8 cellular contexts compared by ENCODE assay signal in genomic region chr9:100352201-100352726, GRCh38. TPM values are rescaled to one million over a fixed set of nuclear protein-coding genes. Genes with fewer than 3 reads are reported as not detected.
DNase-seq lines count a peak whose midpoint lies in the region; ATAC-seq and TF ChIP-seq lines count a peak whose summit lies in the region.

No MANE protein-coding gene starts in this region.

- POLR2A ChIA-PET in CD8-positive, alpha-beta T cell (lab: Charles Lee), result interaction anchor here (0.8 to 2.3 kb wide), 5 partner anchors 15 to 533 kb away, joined by 3 to 8 read pairs (median 4); no protein-coding TSS in a partner anchor

- peak overlapping the region; percentile 68 for H3K27ac ChIP-seq in CD8-positive, alpha-beta T cell (ENCODE audit: low read depth, low read length)
- peak overlapping the region; percentile 71 for H3K27ac ChIP-seq in colonic mucosa
- H3K27ac ChIP-seq in right lobe of liver, result peak overlapping the region; percentile 60 to 85 (median 75)

- CTCF ChIA-PET in CD8-positive, alpha-beta T cell (lab: Charles Lee), result interaction anchor here (1.1 to 1.6 kb wide), 4 partner anchors 10 to 85 kb away, joined by 3 to 5 read pairs (median 4); no protein-coding TSS in a partner anchor

- TF ChIP-seq CTCF in CD8-positive, alpha-beta T cell (IDR thresholded peaks at IDR 0.05), result no peak
- TF ChIP-seq CTCF in WI38 (IDR thresholded peaks at IDR 0.05; ENCODE audit: low read depth, low read length) (no peak), colonic mucosa (IDR thresholded peaks at IDR 0.05) (no peak), right lobe of liver (IDR thresholded peaks at IDR 0.05) (no peak)

- H3K27ac Mint-ChIP-seq in CD8-positive, alpha-beta T cell, result peak overlapping the region; percentile 91

- peak overlapping the region; percentile 90 for H3K4me3 ChIP-seq in CD8-positive, alpha-beta T cell (ENCODE audit: low read depth, low read length)
- H3K4me3 ChIP-seq in WI38 (ENCODE audit: low read depth, low read length) (peak overlapping the region; percentile 96), colonic mucosa (peak overlapping the region; percentile 90), right lobe of liver (peak overlapping the region; percentile 80 to 91 (median 88))

- WGBS in right lobe of liver (ENCODE audit: insufficient coverage, low coverage, low lambda C conversion rate, missing lambda C conversion rate), result 2% methylated on average over 9 of the region's 43 CpGs

- peaks cover 18% of the 10 kb centered on the region for H3K36me3 Mint-ChIP-seq in CD8-positive, alpha-beta T cell

- peak in 5 of 7 experiments; percentile 7 to 59 (median 22) for DNase-seq in CD8-positive, alpha-beta T cell
- DNase-seq in colonic mucosa (peak; percentile 41), right lobe of liver (peak; percentile 41 to 64 (median 55)), NCI-H1417 treated with DMSO at 0.1 percent for 48 hours (lab: John Stamatoyannopoulos, UW) (no peak)
- DNase-seq in stimulated activated CD8-positive, alpha-beta memory T cell treated with anti-CD3 and anti-CD28 coated beads, Interleukin-15, amount 100 ng/mL, for 24 hours (ENCODE audit: low read depth), result peak; percentile 15

- no peak for TF ChIP-seq POLR2A in right lobe of liver (IDR thresholded peaks at IDR 0.05)

- no peaks in the 10 kb centered on the region for H3K27me3 Mint-ChIP-seq in CD8-positive, alpha-beta T cell (ENCODE audit: low read depth)

- peaks cover 65% of the 10 kb centered on the region for H3K4me1 Mint-ChIP-seq in CD8-positive, alpha-beta T cell (ENCODE audit: low read depth)

- H3K4me3 Mint-ChIP-seq in CD8-positive, alpha-beta T cell, result peak overlapping the region; percentile 94

- H3K36me3 ChIP-seq in CD8-positive, alpha-beta T cell (ENCODE audit: insufficient read depth, low read length), result no peaks in the 10 kb centered on the region
- H3K36me3 ChIP-seq in colonic mucosa, result no peaks in the 10 kb centered on the region
- no peaks in the 10 kb centered on the region for H3K36me3 ChIP-seq in right lobe of liver

- peak; percentile 16 for ATAC-seq in CD8-positive, alpha-beta T cell
- ATAC-seq in GM19463 (IDR thresholded peaks at IDR 0.05; ENCODE audit: unreplicated experiment) (peak; percentile 48), HG03521 (IDR thresholded peaks at IDR 0.05; ENCODE audit: unreplicated experiment) (peak; percentile 36), right lobe of liver (peak; percentile 43 to 60 (median 58))

- intact Hi-C loops in CD8-positive, alpha-beta T cell (cut with DNase I, micrococcal nuclease), result loop anchor here (1.0 to 10.0 kb wide), 16 partner anchors 27 to 1183 kb away; partner anchors contain the start of genes ERP44 (in 2 of the 2), INVS (in 2 of the 2), MSANTD3 (in 2 of the 2) and RNF20 (in 2 of the 2)
- intact Hi-C loops in colonic mucosa (cut with DNase I) (no loop called here), right lobe of liver (cut with DNase I) (no loop called here)

- H3K9me3 Mint-ChIP-seq in CD8-positive, alpha-beta T cell, result peaks cover 3% of the 10 kb centered on the region

- no peaks in the 10 kb centered on the region for H3K9me3 ChIP-seq in CD8-positive, alpha-beta T cell (ENCODE audit: low read length)
- H3K9me3 ChIP-seq in colonic mucosa (no peaks in the 10 kb centered on the region), right lobe of liver (no peaks in the 10 kb centered on the region)

- no peaks in the 10 kb centered on the region for H3K27me3 ChIP-seq in CD8-positive, alpha-beta T cell (ENCODE audit: insufficient read depth, low read length)
- H3K27me3 ChIP-seq in colonic mucosa (no peaks in the 10 kb centered on the region), right lobe of liver (no peaks in the 10 kb centered on the region)

- H3K9ac ChIP-seq in colonic mucosa (ENCODE audit: low read depth in 2 of 2, low read length in 2 of 2), result peak overlapping the region; percentile 75 to 80

- peaks cover 34% of the 10 kb centered on the region for H3K4me1 ChIP-seq in CD8-positive, alpha-beta T cell (ENCODE audit: insufficient read depth, low read length)
- H3K4me1 ChIP-seq in colonic mucosa (peaks cover 5% of the 10 kb centered on the region), right lobe of liver (peaks cover 0 to 10% (median 4%) of the 10 kb centered on the region in 4 donors)

RNA-seq across cellular contexts. Expression of gene TEX10, which starts 0.5 kb away (rescaled TPM):
- total RNA-seq in CD8-positive, alpha-beta T cell, result 1 to 10 TPM; 9.5 to 9.8 TPM
- total RNA-seq in colonic mucosa, result 10 to 100 TPM in 1 of 2 donors, 1 to 10 TPM in 1; 8.3 to 11.5 TPM
- total RNA-seq in right lobe of liver, result 1 to 10 TPM; 2.5 to 6.4 (median 5.0) TPM

Comparison
In these comparisons a context has a peak if more than half of its experiments do, and no peak if none do; other contexts are left out.
1. intact Hi-C loops: an anchor here in CD8-positive, alpha-beta T cell (1.0 to 10.0 kb wide); none called in colonic mucosa and right lobe of liver.